Comparison of ENCODE assay signal across 30 cellular contexts in genomic region chr21:21385404-21385803, GRCh38.
"Had no signal": no experiment of that assay in that cellular context is flagged by ENCODE, and none has a peak within 500 bp of the region (broad histone marks: within the 10 kb centered on the region; RNA-seq: fewer than 3 reads in every experiment).

No MANE protein-coding gene starts in this region.

- H3K4me3 Mint-ChIP-seq: effector memory CD8-positive, alpha-beta T cell; mesothelial cell of epicardium; naive B cell; natural killer cell treated with Interleukin-12 subunit alpha and Interleukin-12 subunit beta and Interleukin-15 and Interleukin-18, amount 100 ng/mL, for 72 hours; neural crest cell; stimulated activated naive B cell treated with anti-CD40 and anti-IgM and Interleukin-4, amounts not matched to agents 10 μg/mL and 1 μg/mL and 100 μg/mL, for 72 hours; stimulated activated naive CD8-positive, alpha-beta T cell treated with anti-CD3 and anti-CD28 coated beads, Interleukin-15, Interleukin-2, amounts not matched to agents 100 ng/mL and 50 ng/mL, for 24 hours had no signal

- H3K27me3 ChIP-seq: foreskin keratinocyte, heart right ventricle, left lung, neutrophil, pancreas, right lobe of liver, suprapubic skin, transverse colon, upper lobe of right lung, uterus had no signal

- H3K4me1 ChIP-seq: foreskin keratinocyte, heart right ventricle, left lung, pancreas, right lobe of liver, suprapubic skin, transverse colon, upper lobe of right lung, uterus had no signal

- H3K27ac ChIP-seq: foreskin keratinocyte, heart right ventricle, left lung, neutrophil, pancreas, right lobe of liver, suprapubic skin, transverse colon, upper lobe of right lung, uterus had no signal

- H3K36me3 Mint-ChIP-seq: naive B cell; stimulated activated naive B cell treated with anti-CD40 and anti-IgM and Interleukin-4, amounts not matched to agents 10 μg/mL and 1 μg/mL and 100 μg/mL, for 72 hours had no signal

- H3K27me3 Mint-ChIP-seq: effector memory CD8-positive, alpha-beta T cell; naive B cell; natural killer cell treated with Interleukin-12 subunit alpha and Interleukin-12 subunit beta and Interleukin-15 and Interleukin-18, amount 100 ng/mL, for 72 hours; stimulated activated naive B cell treated with anti-CD40 and anti-IgM and Interleukin-4, amounts not matched to agents 10 μg/mL and 1 μg/mL and 100 μg/mL, for 72 hours; stimulated activated naive CD8-positive, alpha-beta T cell treated with anti-CD3 and anti-CD28 coated beads, Interleukin-15, Interleukin-2, amounts not matched to agents 100 ng/mL and 50 ng/mL, for 24 hours had no signal

- H3K4me1 Mint-ChIP-seq: mesothelial cell of epicardium; naive B cell; neural crest cell; stimulated activated naive B cell treated with anti-CD40 and anti-IgM and Interleukin-4, amounts not matched to agents 10 μg/mL and 1 μg/mL and 100 μg/mL, for 72 hours had no signal

- FAIRE-seq: endometrium, islet of Langerhans, pancreas, small intestine had no signal

- DNase-seq: cortex of kidney; effector memory CD8-positive, alpha-beta T cell; erythroblast; foreskin keratinocyte; glutamatergic neuron; heart right ventricle; hippocampal formation; left cardiac atrium; left lung; mesenchymal stem cell; mucosa of descending colon; naive B cell; pancreas; retina; right lobe of liver; small intestine; stimulated activated CD4-positive, alpha-beta T cell treated with anti-CD3 and anti-CD28 coated beads, Interleukin-15, amount 100 ng/mL, for 24 hours; stimulated activated CD4-positive, alpha-beta T cell treated with anti-CD3 and anti-CD28 coated beads, Interleukin-2, amount 100 ng/mL, for 48 hours; stimulated activated naive B cell treated with anti-CD40 and anti-IgM and Interleukin-4, amounts not matched to agents 10 μg/mL and 1 μg/mL and 100 μg/mL, for 72 hours; transverse colon; upper lobe of right lung; uterus had no signal

- H3K36me3 ChIP-seq: heart right ventricle, left lung, neutrophil, pancreas, right lobe of liver, suprapubic skin, transverse colon, upper lobe of right lung, uterus had no signal

- ATAC-seq: effector memory CD8-positive, alpha-beta T cell; foreskin keratinocyte; heart right ventricle; left cardiac atrium; left lung; mucosa of descending colon; natural killer cell treated with Interleukin-12 subunit alpha and Interleukin-12 subunit beta and Interleukin-15 and Interleukin-18, amount 100 ng/mL, for 72 hours; pancreas; right lobe of liver; stimulated activated naive B cell treated with anti-CD40 and anti-IgM and Interleukin-4, amounts not matched to agents 10 μg/mL and 1 μg/mL and 100 μg/mL, for 72 hours; upper lobe of right lung had no signal

- H3K4me3 ChIP-seq: heart right ventricle, left lung, mucosa of descending colon, pancreas, right lobe of liver, suprapubic skin, transverse colon, upper lobe of right lung, uterus had no signal

- H3K9me3 ChIP-seq: left lung, neutrophil, pancreas, right lobe of liver, suprapubic skin, transverse colon, upper lobe of right lung, uterus had no signal

- H3K27ac Mint-ChIP-seq: effector memory CD8-positive, alpha-beta T cell; mesothelial cell of epicardium; naive B cell; natural killer cell treated with Interleukin-12 subunit alpha and Interleukin-12 subunit beta and Interleukin-15 and Interleukin-18, amount 100 ng/mL, for 72 hours; stimulated activated naive B cell treated with anti-CD40 and anti-IgM and Interleukin-4, amounts not matched to agents 10 μg/mL and 1 μg/mL and 100 μg/mL, for 72 hours; stimulated activated naive CD8-positive, alpha-beta T cell treated with anti-CD3 and anti-CD28 coated beads, Interleukin-15, Interleukin-2, amounts not matched to agents 100 ng/mL and 50 ng/mL, for 24 hours had no signal
